In the genomic region with DNA sequence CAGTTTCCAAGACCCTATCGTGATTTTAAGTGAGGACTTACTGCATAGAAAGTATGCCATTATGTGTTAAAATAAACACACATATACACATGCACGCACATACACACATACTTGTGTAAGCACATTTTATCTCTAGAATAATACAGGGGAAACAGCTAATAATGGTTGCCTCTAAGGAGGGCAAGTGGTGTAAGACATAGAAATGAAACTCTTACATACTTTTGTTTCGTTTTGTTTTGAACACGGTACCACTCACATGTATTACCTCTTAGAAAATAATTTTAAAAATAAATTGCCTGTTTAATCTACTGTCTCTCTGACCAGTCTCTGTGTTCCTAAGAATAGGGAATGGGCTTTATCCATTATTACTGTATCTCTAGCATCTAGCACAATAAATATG, we compare ENCODE assay signal across 25 cellular contexts. TPM values are rescaled to one million over a fixed set of nuclear protein-coding genes. Genes with fewer than 3 reads are reported as not detected.
DNase-seq lines count a peak whose midpoint lies in the region; ATAC-seq and TF ChIP-seq lines count a peak whose summit lies in the region.
"Had no signal": no experiment of that assay in that cellular context is flagged by ENCODE, and none has a peak within 500 bp of the region (broad histone marks: within the 10 kb centered on the region; RNA-seq: fewer than 3 reads in every experiment).

No MANE protein-coding gene starts in this region.

- H3K36me3 ChIP-seq in cardiac muscle cell = no peaks in the 10 kb centered on the region
- H3K36me3 ChIP-seq in right atrium auricular region = no peaks in the 10 kb centered on the region
- peaks cover 5% of the 10 kb centered on the region; the same call in 1 of the 2 replicates for H3K36me3 ChIP-seq in Loucy (ENCODE audit: insufficient read depth, low read length)
- H3K36me3 ChIP-seq in endocrine pancreas (ENCODE audit: control insufficient read depth, insufficient read depth, low read length) = no peaks in the 10 kb centered on the region
- H3K36me3 ChIP-seq: HAP-1, Peyer's patch, thyroid gland had no signal

- DNase-seq in cardiac muscle cell (ENCODE audit: low read depth in 1 of 2, low spot score in 1 of 2) (no peak), right atrium auricular region (ENCODE audit: low spot score) (no peak), RKO (ENCODE audit: low spot score) (no peak), DMS79 treated with DMSO at 0.1 percent for 48 hours (lab: John Stamatoyannopoulos, UW) (no peak)
- DNase-seq: activated CD8-positive, alpha-beta T cell treated with anti-CD3 and anti-CD28 coated beads, Interleukin-2, amount 10 ng/mL, durations not matched to agents 7 days and 5 days; activated T-cell treated with anti-CD3 and anti-CD28 coated beads, Interleukin-2, amount 50 U/mL, for 1 hour; DMS153; islet precursor cell; naive B cell; NCI-H1092 treated with DMSO at 0.1 percent for 48 hours; NCI-H187 treated with DMSO at 0.1 percent for 48 hours; occipital lobe; Peyer's patch; SJCRH30; stomach; thyroid gland had no signal

- no peak overlapping the region for H2AFZ ChIP-seq in Loucy (ENCODE audit: low read length)

- peak overlapping the region; percentile 92 for H3K27ac ChIP-seq in cardiac muscle cell
- H3K27ac ChIP-seq in right atrium auricular region = no peak overlapping the region
- H3K27ac ChIP-seq: A549, epithelial cell of prostate, Peyer's patch, SJCRH30, thyroid gland, vagina had no signal

- peaks cover 4% of the 10 kb centered on the region for H4K20me1 ChIP-seq in Loucy (ENCODE audit: insufficient read depth, low read length, poor library complexity, severe bottlenecking)

- H3K79me2 ChIP-seq in Loucy (ENCODE audit: insufficient read depth, low read length) = peaks cover 56% of the 10 kb centered on the region

- H3K9me3 ChIP-seq in cardiac muscle cell (ENCODE audit: low read depth) = no peaks in the 10 kb centered on the region
- no peaks in the 10 kb centered on the region for H3K9me3 ChIP-seq in right atrium auricular region
- H3K9me3 ChIP-seq in Loucy (ENCODE audit: insufficient read depth, low read depth, low read length) = no peaks in the 10 kb centered on the region
- H3K9me3 ChIP-seq in endocrine pancreas (ENCODE audit: control insufficient read depth, low read length) = no peaks in the 10 kb centered on the region
- H3K9me3 ChIP-seq: A549, HAP-1, Peyer's patch, SJCRH30, stomach, thyroid gland, vagina had no signal

- H3K9ac ChIP-seq in Loucy (ENCODE audit: low read depth, low read length, poor library complexity, severe bottlenecking) = peak overlapping the region; percentile 14
- no peak overlapping the region for H3K9ac ChIP-seq in endocrine pancreas (ENCODE audit: control insufficient read depth, insufficient read depth, low read length)

- H3K4me1 ChIP-seq in cardiac muscle cell (ENCODE audit: low read depth) (peaks cover 38% of the 10 kb centered on the region), right atrium auricular region (peaks cover 0 to 40% of the 10 kb centered on the region in 2 donors), Loucy (ENCODE audit: insufficient read depth, low read length, poor library complexity, severe bottlenecking) (peaks cover 20% of the 10 kb centered on the region), endocrine pancreas (ENCODE audit: control insufficient read depth, insufficient read depth, low read length) (peaks cover 32% of the 10 kb centered on the region)

- ATAC-seq in HG02973 (IDR thresholded peaks at IDR 0.05; ENCODE audit: unreplicated experiment) (no peak), SK-N-SH treated with all-trans-retinoic acid at 6 μM for 48 hours (no peak)
- ATAC-seq: A549; activated CD8-positive, alpha-beta T cell treated with anti-CD3 and anti-CD28 coated beads, Interleukin-2, amount 10 ng/mL, durations not matched to agents 7 days and 5 days; HepG2 had no signal

- H3F3A ChIP-seq in Loucy (ENCODE audit: low read depth) = no peaks in the 10 kb centered on the region

- H3K27me3 ChIP-seq in cardiac muscle cell = no peaks in the 10 kb centered on the region
- H3K27me3 ChIP-seq in right atrium auricular region = no peaks in the 10 kb centered on the region
- no peaks in the 10 kb centered on the region for H3K27me3 ChIP-seq in Loucy (ENCODE audit: insufficient read depth, low read length, poor library complexity, severe bottlenecking)
- H3K27me3 ChIP-seq in endocrine pancreas (ENCODE audit: control insufficient read depth, insufficient read depth, low read length) = no peaks in the 10 kb centered on the region
- H3K27me3 ChIP-seq: Peyer's patch, SJCRH30, stomach, thyroid gland, vagina had no signal

- H3K9me2 ChIP-seq in Loucy (replicated peaks; ENCODE audit: low read depth, low read length) = no peaks in the 10 kb centered on the region

- H3K4me2 ChIP-seq in Loucy (ENCODE audit: low read depth, low read length, poor library complexity, severe bottlenecking) = peak overlapping the region; percentile 8
- H3K4me2 ChIP-seq: A549 had no signal

- TF ChIP-seq CTCF in cardiac muscle cell (IDR thresholded peaks at IDR 0.05; ENCODE audit: low read depth, low read length) = no peak
- TF ChIP-seq CTCF in right atrium auricular region (IDR thresholded peaks at IDR 0.05) = no peak
- no peak for TF ChIP-seq CTCF in Loucy (conservative IDR thresholded peaks at IDR 0.05; ENCODE audit: low read length)

- H3K4me3 ChIP-seq in cardiac muscle cell (no peak overlapping the region), right atrium auricular region (no peak overlapping the region), Loucy (ENCODE audit: low read length, poor library complexity, severe bottlenecking) (no peak overlapping the region), endocrine pancreas (ENCODE audit: control insufficient read depth, insufficient read depth, low read length) (peak overlapping the region; percentile 35)
- H3K4me3 ChIP-seq: A549, HAP-1, Peyer's patch, SJCRH30, stomach, thyroid gland, vagina had no signal

TF ChIP-seq in SK-N-SH treated with all-trans-retinoic acid at 6 μM for 48 hours, 23 proteins besides CTCF, POLR2A, EP300 and RAD21:
- no peak for TF ChIP-seq ISL1 (CRISPR knock-in tag; IDR thresholded peaks at IDR 0.05)
- TF ChIP-seq, protein P1, sequence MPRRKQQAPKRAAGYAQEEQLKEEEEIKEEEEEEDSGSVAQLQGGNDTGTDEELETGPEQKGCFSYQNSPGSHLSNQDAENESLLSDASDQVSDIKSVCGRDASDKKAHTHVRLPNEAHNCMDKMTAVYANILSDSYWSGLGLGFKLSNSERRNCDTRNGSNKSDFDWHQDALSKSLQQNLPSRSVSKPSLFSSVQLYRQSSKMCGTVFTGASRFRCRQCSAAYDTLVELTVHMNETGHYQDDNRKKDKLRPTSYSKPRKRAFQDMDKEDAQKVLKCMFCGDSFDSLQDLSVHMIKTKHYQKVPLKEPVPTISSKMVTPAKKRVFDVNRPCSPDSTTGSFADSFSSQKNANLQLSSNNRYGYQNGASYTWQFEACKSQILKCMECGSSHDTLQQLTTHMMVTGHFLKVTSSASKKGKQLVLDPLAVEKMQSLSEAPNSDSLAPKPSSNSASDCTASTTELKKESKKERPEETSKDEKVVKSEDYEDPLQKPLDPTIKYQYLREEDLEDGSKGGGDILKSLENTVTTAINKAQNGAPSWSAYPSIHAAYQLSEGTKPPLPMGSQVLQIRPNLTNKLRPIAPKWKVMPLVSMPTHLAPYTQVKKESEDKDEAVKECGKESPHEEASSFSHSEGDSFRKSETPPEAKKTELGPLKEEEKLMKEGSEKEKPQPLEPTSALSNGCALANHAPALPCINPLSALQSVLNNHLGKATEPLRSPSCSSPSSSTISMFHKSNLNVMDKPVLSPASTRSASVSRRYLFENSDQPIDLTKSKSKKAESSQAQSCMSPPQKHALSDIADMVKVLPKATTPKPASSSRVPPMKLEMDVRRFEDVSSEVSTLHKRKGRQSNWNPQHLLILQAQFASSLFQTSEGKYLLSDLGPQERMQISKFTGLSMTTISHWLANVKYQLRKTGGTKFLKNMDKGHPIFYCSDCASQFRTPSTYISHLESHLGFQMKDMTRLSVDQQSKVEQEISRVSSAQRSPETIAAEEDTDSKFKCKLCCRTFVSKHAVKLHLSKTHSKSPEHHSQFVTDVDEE (CRISPR knock-in tag; IDR thresholded peaks at IDR 0.05) = no peak
- no peak for TF ChIP-seq RARB (CRISPR knock-in tag; IDR thresholded peaks at IDR 0.05)
- no peak for TF ChIP-seq CSDC2 (CRISPR knock-in tag; IDR thresholded peaks at IDR 0.05)
- TF ChIP-seq SNAI2 (CRISPR knock-in tag; IDR thresholded peaks at IDR 0.05) = no peak
- no peak for TF ChIP-seq TOX (CRISPR knock-in tag; IDR thresholded peaks at IDR 0.05; ENCODE audit: borderline replicate concordance)
- TF ChIP-seq ZNF565 (CRISPR knock-in tag; conservative IDR thresholded peaks at IDR 0.05; ENCODE audit: low read depth) = no peak
- TF ChIP-seq PPARA (CRISPR knock-in tag; IDR thresholded peaks at IDR 0.05; ENCODE audit: borderline replicate concordance) = no peak
- TF ChIP-seq ESRRG (CRISPR knock-in tag; IDR thresholded peaks at IDR 0.05) = no peak
- no peak for TF ChIP-seq BACH2 (CRISPR knock-in tag; IDR thresholded peaks at IDR 0.05; ENCODE audit: borderline replicate concordance)
TF ChIP-seq in SK-N-SH treated with all-trans-retinoic acid at 6 μM for 48 hours: peak in this region for 0.

RNA-seq across cellular contexts. Expression of a gene that starts 49.2 kb away (rescaled TPM):
- total RNA-seq in cardiac muscle cell (37.2 and 43.9 TPM in 2 replicates), right atrium auricular region (10 to 100 TPM; 14.0 to 23.9 TPM)
- 21.7 and 34.0 TPM in 2 replicates for polyA plus RNA-seq in cardiac muscle cell
